ENCODE assay signal across 8 cellular contexts in the genomic region with DNA sequence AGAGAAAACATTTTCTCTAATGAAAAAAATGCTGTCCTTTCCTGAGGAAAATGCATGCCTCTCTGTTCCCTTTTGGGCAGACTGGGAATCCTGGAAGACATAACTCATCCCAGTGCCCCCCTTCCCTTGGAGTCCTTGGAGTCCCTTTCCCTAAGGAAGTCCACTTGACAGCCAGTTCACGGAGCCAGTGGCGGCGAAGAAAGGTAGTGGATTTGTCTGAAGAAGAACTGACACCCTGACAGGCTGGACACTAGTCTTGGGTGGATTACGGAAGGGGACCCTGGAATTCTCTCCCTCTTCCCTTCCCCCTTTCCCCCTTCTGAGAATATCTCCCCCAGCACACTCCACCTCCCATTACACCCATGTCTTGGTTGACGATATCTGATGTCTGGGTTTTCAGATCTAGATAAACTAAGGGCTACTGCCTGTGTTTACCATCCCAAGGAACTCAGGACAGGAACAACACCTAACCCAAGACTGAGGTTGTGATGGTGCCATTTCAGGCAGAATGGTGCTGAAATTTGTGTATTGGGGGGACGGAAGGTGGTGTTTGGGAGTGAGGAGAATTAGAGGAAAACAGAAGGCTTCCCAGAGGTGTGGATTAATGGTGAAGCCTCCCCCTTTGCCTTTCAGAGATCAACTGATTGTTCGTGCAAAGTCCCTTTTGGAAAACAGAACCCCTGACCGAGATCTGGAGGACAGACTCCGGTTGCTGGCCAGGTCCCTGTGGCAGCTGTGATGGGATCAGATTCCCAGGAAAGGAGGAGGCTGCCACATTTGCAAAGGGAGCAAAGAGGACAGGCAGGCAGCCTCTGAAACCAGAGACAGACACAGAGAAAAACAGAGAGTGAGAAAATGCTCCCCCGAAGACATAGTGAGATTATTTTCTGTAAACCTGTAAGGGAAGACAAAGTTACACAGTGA. TPM values are rescaled to one million over a fixed set of nuclear protein-coding genes. Genes with fewer than 3 reads are reported as not detected.
DNase-seq lines count a peak whose midpoint lies in the region; ATAC-seq and TF ChIP-seq lines count a peak whose summit lies in the region.

No MANE protein-coding gene starts in this region.

- H3K4me3 ChIP-seq in heart right ventricle (peak overlapping the region; percentile 57 to 78 (median 70)), mucosa of rectum (ENCODE audit: low read length in 2 of 2) (peak overlapping the region; percentile 61 to 80)

- peak in 3 of 8 donors; percentile 4 to 25 (median 22) for ATAC-seq in heart right ventricle
- ATAC-seq in left ventricle myocardium superior, result no peak
- ATAC-seq in GM18870 (IDR thresholded peaks at IDR 0.05; ENCODE audit: unreplicated experiment), result no peak
- ATAC-seq in HG02885 (IDR thresholded peaks at IDR 0.05; ENCODE audit: poor library complexity, unreplicated experiment), result no peak
- no peak for ATAC-seq in HG02973 (IDR thresholded peaks at IDR 0.05; ENCODE audit: unreplicated experiment)

- H3K4me1 Mint-ChIP-seq in chondrocyte (ENCODE audit: low read depth), result peaks cover 43% of the 10 kb centered on the region

- H3K9me3 ChIP-seq in heart right ventricle (no peaks in the 10 kb centered on the region), mucosa of rectum (ENCODE audit: control insufficient read depth in 2 of 2, low read length in 2 of 2) (no peaks in the 10 kb centered on the region)

- intact Hi-C loops in heart right ventricle (cut with DNase I) (loop anchor here in 1 of 10 donors (2.0 kb wide), 1 partner anchor 23 kb away; no protein-coding TSS in a partner anchor), left ventricle myocardium superior (cut with micrococcal nuclease) (no loop called here)

- no peaks in the 10 kb centered on the region for H3K9me3 Mint-ChIP-seq in chondrocyte (ENCODE audit: low read depth)

- H3K4me3 Mint-ChIP-seq in chondrocyte (ENCODE audit: unreplicated experiment), result peak overlapping the region; percentile 96

- H3K27ac ChIP-seq in heart right ventricle (peak overlapping the region; percentile 84 to 95 (median 91)), mucosa of rectum (ENCODE audit: low read depth in 2 of 2, low read length in 2 of 2) (peak overlapping the region; percentile 78 to 88)

- H3K27ac Mint-ChIP-seq in chondrocyte (ENCODE audit: unreplicated experiment), result peak overlapping the region; percentile 100

- H3K9ac ChIP-seq in mucosa of rectum (ENCODE audit: low read depth in 1 of 2, low read length in 2 of 2), result peak overlapping the region; percentile 60 to 69

- H3K36me3 ChIP-seq in heart right ventricle (peaks cover 0 to 22% (median 0%) of the 10 kb centered on the region in 9 donors), mucosa of rectum (ENCODE audit: control insufficient read depth in 2 of 2, insufficient read depth in 2 of 2, low read length in 2 of 2) (no peaks in the 10 kb centered on the region)

- peaks cover 50% of the 10 kb centered on the region for H3K36me3 Mint-ChIP-seq in chondrocyte (ENCODE audit: low read depth)

- H3K27me3 ChIP-seq in heart right ventricle, result peaks cover 0 to 10% (median 0%) of the 10 kb centered on the region in 7 donors
- H3K27me3 ChIP-seq in mucosa of rectum (ENCODE audit: control insufficient read depth in 2 of 2, insufficient read depth in 2 of 2, low read length in 2 of 2), result peaks cover 0 to 7% of the 10 kb centered on the region in 2 donors

- H3K4me1 ChIP-seq in heart right ventricle, result peaks cover 3 to 59% (median 50%) of the 10 kb centered on the region in 9 donors
- H3K4me1 ChIP-seq in mucosa of rectum (ENCODE audit: control insufficient read depth in 2 of 2, insufficient read depth in 2 of 2, low read length in 2 of 2), result peaks cover 4% of the 10 kb centered on the region in 2 donors

- DNase-seq in heart right ventricle (no peak), left ventricle myocardium superior (no peak), chondrocyte (ENCODE audit: low spot score) (no peak), NCI-H226 (no peak)

- 23 to 36% methylated on average over 10 of the region's 10 CpGs for WGBS in heart right ventricle, 2 donors

- H3K27me3 Mint-ChIP-seq in chondrocyte (ENCODE audit: low read depth), result no peaks in the 10 kb centered on the region

- no peak for TF ChIP-seq CTCF in heart right ventricle (IDR thresholded peaks at IDR 0.05)
- no peak for TF ChIP-seq CTCF in chondrocyte (IDR thresholded peaks at IDR 0.05)

RNA-seq across cellular contexts. Expression of a gene that starts 0.7 kb away (rescaled TPM):
- total RNA-seq in heart right ventricle (1,000 to 10,000 TPM in 1 of 10 donors, 100 to 1,000 TPM in 9; 261 to 1,135 (median 456) TPM), left ventricle myocardium superior (439 TPM), chondrocyte (19,093 to 24,474 TPM (median 24,306 TPM) in 3 replicates)
- polyA plus RNA-seq in heart right ventricle, result 100 to 1,000 TPM; 144 to 924 TPM

Comparison
In these comparisons a context has a peak if more than half of its experiments do, and no peak if none do; other contexts are left out.
1. RNA of a gene that starts 0.7 kb away (total RNA-seq): 19,093 to 24,474 TPM in chondrocyte; 261 to 1,135 TPM in heart right ventricle and 439 TPM in left ventricle myocardium superior (single experiment); every median in the first group is over 10 times any median in the second.